In genomic region chr5:171268700-171269413, GRCh38 we compare ENCODE assay signal across 31 cellular contexts. TPM values are rescaled to one million over a fixed set of nuclear protein-coding genes. Genes with fewer than 3 reads are reported as not detected.
"Had no signal": no experiment of that assay in that cellular context is flagged by ENCODE, and none has a peak within 500 bp of the region (broad histone marks: within the 10 kb centered on the region; RNA-seq: fewer than 3 reads in every experiment).

No MANE protein-coding gene starts in this region.

- H3K9me3 Mint-ChIP-seq: activated naive CD8-positive, alpha-beta T cell treated with anti-CD3 and anti-CD28 coated beads for 36 hours; activated T-helper 2 cell treated with anti-CD3 and anti-CD28 coated beads, Interferon-gamma antibody, Interleukin-2, Interleukin-4, amounts not matched to agents 10 μg/mL and 5 μg/mL and 100 μg/mL, durations not matched to agents 14 hours and 24 hours and 36 hours; central memory CD8-positive, alpha-beta T cell; effector memory CD8-positive, alpha-beta T cell; stimulated activated naive B cell treated with anti-CD40 and anti-IgM and Interleukin-4, amounts not matched to agents 10 μg/mL and 1 μg/mL and 100 μg/mL, for 72 hours had no signal

- H3K27ac ChIP-seq: breast epithelium, colonic mucosa, dorsolateral prefrontal cortex, esophagus squamous epithelium, gastrocnemius medialis, parathyroid adenoma, uterus had no signal

- H3K9ac ChIP-seq: parathyroid adenoma had no signal

- H3K9me3 ChIP-seq: breast epithelium, colonic mucosa, esophagus squamous epithelium, gastrocnemius medialis, mucosa of descending colon, uterus had no signal

- H2AFZ ChIP-seq: parathyroid adenoma had no signal

- DNase-seq: activated CD4-positive, alpha-beta T cell treated with anti-CD3 and anti-CD28 coated beads for 36 hours; activated CD4-positive, alpha-beta T cell treated with anti-CD3 and anti-CD28 coated beads, Interleukin-2, amount 50 U/mL, for 4 hours; activated CD8-positive, alpha-beta memory T cell treated with anti-CD3 and anti-CD28 coated beads for 24 hours; activated CD8-positive, alpha-beta memory T cell treated with anti-CD3 and anti-CD28 coated beads, Interleukin-2, amount 50 U/mL, for 4 hours; activated naive CD4-positive, alpha-beta T cell; activated naive CD8-positive, alpha-beta T cell treated with anti-CD3 and anti-CD28 coated beads for 36 hours; activated T-cell treated with anti-CD3 and anti-CD28 coated beads, Interleukin-2, amount 50 U/mL, for 4 hours; colonic mucosa; dorsolateral prefrontal cortex; effector memory CD8-positive, alpha-beta T cell; esophagus squamous epithelium; gastrocnemius medialis; head of caudate nucleus; left cardiac atrium; mucosa of descending colon; naive B cell; nucleus accumbens; stimulated activated CD4-positive, alpha-beta T cell treated with anti-CD3 and anti-CD28 coated beads, Interleukin-2, amount 100 ng/mL, for 48 hours; stimulated activated CD8-positive, alpha-beta memory T cell treated with anti-CD3 and anti-CD28 coated beads, Interleukin-4, amount 100 ng/mL, for 48 hours; stimulated activated naive B cell treated with anti-CD40 and anti-IgM and Interleukin-4, amounts not matched to agents 10 μg/mL and 1 μg/mL and 100 μg/mL, for 72 hours; T-helper 9 cell; uterus had no signal

- H3K4me1 Mint-ChIP-seq: naive B cell; stimulated activated naive B cell treated with anti-CD40 and anti-IgM and Interleukin-4, amounts not matched to agents 10 μg/mL and 1 μg/mL and 100 μg/mL, for 72 hours; WTC11 had no signal

- H3K36me3 Mint-ChIP-seq: activated naive CD8-positive, alpha-beta T cell treated with anti-CD3 and anti-CD28 coated beads for 36 hours; naive B cell; stimulated activated naive B cell treated with anti-CD40 and anti-IgM and Interleukin-4, amounts not matched to agents 10 μg/mL and 1 μg/mL and 100 μg/mL, for 72 hours had no signal

- ATAC-seq: activated CD4-positive, alpha-beta T cell treated with anti-CD3 and anti-CD28 coated beads for 36 hours; activated T-cell treated with anti-CD3 and anti-CD28 coated beads, Interleukin-2, amount 50 U/mL, for 4 hours; effector memory CD8-positive, alpha-beta T cell; gastrocnemius medialis; left cardiac atrium; mucosa of descending colon; sciatic nerve; stimulated activated naive B cell treated with anti-CD40 and anti-IgM and Interleukin-4, amounts not matched to agents 10 μg/mL and 1 μg/mL and 100 μg/mL, for 72 hours; WTC11 had no signal

- H3K27me3 ChIP-seq: breast epithelium, colonic mucosa, dorsolateral prefrontal cortex, esophagus squamous epithelium, gastrocnemius medialis, uterus had no signal

- H3K4me1 ChIP-seq: breast epithelium, colonic mucosa, esophagus squamous epithelium, gastrocnemius medialis, parathyroid adenoma, uterus had no signal

- H3K4me3 ChIP-seq: breast epithelium, colonic mucosa, dorsolateral prefrontal cortex, esophagus squamous epithelium, gastrocnemius medialis, mucosa of descending colon, uterus had no signal

- H3K27ac Mint-ChIP-seq: activated CD4-positive, alpha-beta T cell treated with anti-CD3 and anti-CD28 coated beads for 36 hours; activated naive CD8-positive, alpha-beta T cell treated with anti-CD3 and anti-CD28 coated beads for 36 hours; activated T-helper 2 cell treated with anti-CD3 and anti-CD28 coated beads, Interferon-gamma antibody, Interleukin-2, Interleukin-4, amounts not matched to agents 10 μg/mL and 5 μg/mL and 100 μg/mL, durations not matched to agents 14 hours and 24 hours and 36 hours; effector memory CD8-positive, alpha-beta T cell; naive B cell; stimulated activated naive B cell treated with anti-CD40 and anti-IgM and Interleukin-4, amounts not matched to agents 10 μg/mL and 1 μg/mL and 100 μg/mL, for 72 hours; WTC11 had no signal

- H3K4me3 Mint-ChIP-seq: activated CD4-positive, alpha-beta T cell treated with anti-CD3 and anti-CD28 coated beads for 36 hours; activated naive CD8-positive, alpha-beta T cell treated with anti-CD3 and anti-CD28 coated beads for 36 hours; activated T-cell treated with anti-CD3 and anti-CD28 coated beads, Interleukin-2, amount 50 U/mL, for 4 hours; central memory CD8-positive, alpha-beta T cell; effector memory CD8-positive, alpha-beta T cell; naive B cell; stimulated activated naive B cell treated with anti-CD40 and anti-IgM and Interleukin-4, amounts not matched to agents 10 μg/mL and 1 μg/mL and 100 μg/mL, for 72 hours; WTC11 had no signal

- H3K36me3 ChIP-seq: breast epithelium, colonic mucosa, esophagus squamous epithelium, gastrocnemius medialis, uterus had no signal

RNA-seq across cellular contexts. Expression of gene TLX3, which starts 40.2 kb away (rescaled TPM):
- total RNA-seq: activated CD4-positive, alpha-beta T cell treated with anti-CD3 and anti-CD28 coated beads for 36 hours; activated naive CD8-positive, alpha-beta T cell treated with anti-CD3 and anti-CD28 coated beads for 36 hours; activated T-cell treated with anti-CD3 and anti-CD28 coated beads, Interleukin-2, amount 50 U/mL, for 4 hours; activated T-helper 2 cell treated with anti-CD3 and anti-CD28 coated beads, Interferon-gamma antibody, Interleukin-2, Interleukin-4, amounts not matched to agents 10 μg/mL and 5 μg/mL and 100 μg/mL, durations not matched to agents 14 hours and 24 hours and 36 hours; breast epithelium; colonic mucosa; dorsolateral prefrontal cortex; esophagus squamous epithelium; gastrocnemius medialis; left cardiac atrium; lower leg skin; mucosa of descending colon; sciatic nerve; temporal lobe; uterus; WTC11 had no signal
- polyA plus RNA-seq: neural cell had no signal
